ENCODE assay signal across 9 cellular contexts in genomic region chr1:107122241-107122640, GRCh38. TPM values are rescaled to one million over a fixed set of nuclear protein-coding genes. Genes with fewer than 3 reads are reported as not detected.
"Had no signal": no experiment of that assay in that cellular context is flagged by ENCODE, and none has a peak within 500 bp of the region (broad histone marks: within the 10 kb centered on the region; RNA-seq: fewer than 3 reads in every experiment).

No MANE protein-coding gene starts in this region.

- H3K9me3 Mint-ChIP-seq: GM23338, H9 had no signal

- H3K4me1 Mint-ChIP-seq: GM23338, H9 had no signal

- ATAC-seq: GM23338, K562 had no signal

- H2AFZ ChIP-seq: GM23338 had no signal

- H3K4me2 ChIP-seq: GM23338 had no signal

- FAIRE-seq: H1, H54, HTR-8/SVneo, K562 had no signal

- H3K4me3 Mint-ChIP-seq: GM23338, H9 had no signal

- H3K27ac Mint-ChIP-seq: GM23338 had no signal

- H3K4me3 ChIP-seq: GM23338, K562 had no signal

- DNase-seq: H9, HCEC 1CT, IMR-90 had no signal

RNA-seq across cellular contexts. Expression of gene NTNG1, which starts 18.6 kb away (rescaled TPM):
- total RNA-seq: HT-29, K562 had no signal
- polyA plus RNA-seq: K562 had no signal
